ENCODE assay signal across 7 cellular contexts in the genomic region with DNA sequence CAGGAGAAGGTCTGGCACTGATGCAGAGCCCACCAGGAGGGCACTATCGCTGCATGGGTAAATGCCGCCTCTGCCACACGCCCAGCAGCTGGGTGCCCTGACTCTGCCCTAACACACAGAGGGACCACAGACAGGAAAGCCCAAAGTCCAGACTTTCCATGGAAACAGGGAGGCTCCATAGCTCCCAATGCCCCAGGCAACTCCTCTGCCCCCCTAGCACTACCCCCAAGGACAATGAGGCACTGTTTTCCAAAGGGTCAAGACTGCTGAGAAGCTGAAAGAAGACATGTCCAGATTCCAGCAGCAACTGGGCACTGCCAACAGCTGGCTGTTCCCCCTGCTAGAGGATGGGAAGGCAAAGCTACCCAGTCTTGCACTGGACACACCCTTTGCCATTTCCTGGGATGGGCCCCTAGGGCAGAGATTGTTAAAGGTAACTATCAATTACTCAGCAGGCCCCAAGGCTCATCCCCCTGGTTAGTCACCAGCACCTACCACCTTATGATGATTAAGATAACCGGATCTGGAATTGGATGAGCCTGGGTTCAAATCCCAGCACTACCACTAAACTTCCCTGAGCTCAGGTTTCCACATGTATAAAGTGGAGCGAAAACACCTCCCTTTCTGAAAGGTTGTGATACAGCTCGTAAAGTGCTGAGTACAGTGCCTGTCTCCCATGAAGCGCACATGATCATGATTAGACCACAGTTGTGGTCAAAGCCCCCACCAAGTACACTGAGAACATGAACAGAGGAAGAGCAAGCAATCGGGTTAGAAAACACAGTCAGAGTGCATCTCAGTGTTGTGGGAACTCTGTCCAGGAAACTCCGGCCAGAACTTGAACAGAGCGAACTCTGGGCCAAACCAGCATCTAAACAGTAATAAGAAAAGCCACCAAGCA. TPM values are rescaled to one million over a fixed set of nuclear protein-coding genes. Genes with fewer than 3 reads are reported as not detected.
A peak's percentile ranks its signal among the peaks of the same experiment; 100 is the strongest.
DNase-seq lines count a peak whose midpoint lies in the region; ATAC-seq, FAIRE-seq and TF ChIP-seq lines count a peak whose summit lies in the region.
"Had no signal": no experiment of that assay in that cellular context is flagged by ENCODE, and none has a peak within 500 bp of the region (broad histone marks: within the 10 kb centered on the region; RNA-seq: fewer than 3 reads in every experiment).

No MANE protein-coding gene starts in this region.

- peak overlapping the region; percentile 91 for H3K27ac ChIP-seq in naive thymus-derived CD4-positive, alpha-beta T cell (ENCODE audit: low read depth, low read length)

- no peaks in the 10 kb centered on the region for H3K27me3 ChIP-seq in naive thymus-derived CD4-positive, alpha-beta T cell (ENCODE audit: control insufficient read depth in 2 of 2, insufficient read depth in 2 of 2, low read length in 2 of 2)

- H3K27ac Mint-ChIP-seq in naive thymus-derived CD4-positive, alpha-beta T cell, result peak overlapping the region; percentile 71 to 97 (median 91)

- no peaks in the 10 kb centered on the region for H3K9me3 Mint-ChIP-seq in naive thymus-derived CD4-positive, alpha-beta T cell

- H3K4me1 Mint-ChIP-seq in naive thymus-derived CD4-positive, alpha-beta T cell, result peaks cover 46 to 72% (median 63%) of the 10 kb centered on the region in 7 donors

- in situ Hi-C loops in astrocyte of the spinal cord (cut with HindIII; ENCODE audit: low sequenced_read_pairs), result no loop called here

- peaks cover 0 to 10% (median 0%) of the 10 kb centered on the region in 3 experiments for H3K36me3 ChIP-seq in naive thymus-derived CD4-positive, alpha-beta T cell (ENCODE audit: control insufficient read depth in 2 of 3, insufficient read depth in 3 of 3, low read length in 3 of 3)

- CTCF ChIA-PET in naive thymus-derived CD4-positive, alpha-beta T cell (lab: Charles Lee), result interaction anchor here (1.0 to 11.2 kb wide), 5 partner anchors 8 to 33 kb away, joined by 3 to 286 read pairs (median 19); no protein-coding TSS in a partner anchor

- H3K4me3 Mint-ChIP-seq in naive thymus-derived CD4-positive, alpha-beta T cell, result peak overlapping the region; percentile 89 to 100 (median 93)

- TF ChIP-seq POLR2A in H54 (IDR thresholded peaks at IDR 0.05; ENCODE audit: low read depth, low read length), result no peak

- intact Hi-C loops in naive thymus-derived CD4-positive, alpha-beta T cell (cut with micrococcal nuclease), result no loop called here

- FAIRE-seq in H54 (lab: Jason Lieb, UNC), result peak; percentile 64

- no peak for TF ChIP-seq CTCF in astrocyte of the spinal cord (IDR thresholded peaks at IDR 0.05; ENCODE audit: low read depth, low read length)

- DNase-seq in H54 (ENCODE audit: insufficient read length, low spot score) (peak; percentile 66), astrocyte of the spinal cord (ENCODE audit: low read depth, low spot score) (no peak), HuH-7.5 (ENCODE audit: low spot score) (no peak)
- DNase-seq in naive thymus-derived CD4-positive, alpha-beta T cell, result peak in 1 of 9 donors; percentile 21

- peak overlapping the region; percentile 93 for H3K4me3 ChIP-seq in astrocyte of the spinal cord (ENCODE audit: low read depth, low read length)
- peak overlapping the region; percentile 76 for H3K4me3 ChIP-seq in naive thymus-derived CD4-positive, alpha-beta T cell (ENCODE audit: low read length)

- no peaks in the 10 kb centered on the region for H3K27me3 Mint-ChIP-seq in naive thymus-derived CD4-positive, alpha-beta T cell

- ATAC-seq in naive thymus-derived CD4-positive, alpha-beta T cell, result no peak
- ATAC-seq in GM21360 (IDR thresholded peaks at IDR 0.05; ENCODE audit: unreplicated experiment) (no peak), HG02678 (IDR thresholded peaks at IDR 0.05; ENCODE audit: unreplicated experiment) (no peak)

- peaks cover 55 to 69% of the 10 kb centered on the region in 2 donors for H3K4me1 ChIP-seq in naive thymus-derived CD4-positive, alpha-beta T cell (ENCODE audit: control insufficient read depth in 2 of 2, insufficient read depth in 2 of 2, low read length in 2 of 2)

- peaks cover 3 to 39% (median 9%) of the 10 kb centered on the region in 5 donors for H3K36me3 Mint-ChIP-seq in naive thymus-derived CD4-positive, alpha-beta T cell

- POLR2A ChIA-PET in naive thymus-derived CD4-positive, alpha-beta T cell (lab: Charles Lee), result interaction anchor here (1.0 to 9.6 kb wide), 10 partner anchors 11 to 79 kb away, joined by 3 to 235 read pairs (median 10); partner anchors contain the start of genes RNU4-1, RNU4-2 and RPLP0

- no peaks in the 10 kb centered on the region for H3K9me3 ChIP-seq in naive thymus-derived CD4-positive, alpha-beta T cell (ENCODE audit: control insufficient read depth in 2 of 3, low read length in 3 of 3)

RNA-seq across cellular contexts. Expression of gene PXN, which starts 3.3 kb away (rescaled TPM):
- total RNA-seq in naive thymus-derived CD4-positive, alpha-beta T cell, result 100 to 1,000 TPM; 103 to 202 (median 158) TPM
- 100 to 1,000 TPM in 1 of 2 donors, 10 to 100 TPM in 1; 84.3 to 114 TPM for polyA plus RNA-seq in naive thymus-derived CD4-positive, alpha-beta T cell

RNA-seq across cellular contexts. Expression of gene RNU4-2, which starts 29.5 kb away (rescaled TPM):
- total RNA-seq in naive thymus-derived CD4-positive, alpha-beta T cell, result over 10,000 TPM in 2 of 5 experiments, 1,000 to 10,000 TPM in 3; 3,296 to 19,276 (median 7,985) TPM
- polyA plus RNA-seq in naive thymus-derived CD4-positive, alpha-beta T cell, result not detected

RNA-seq across cellular contexts. Expression of gene RNU4-1, which starts 30.8 kb away (rescaled TPM):
- total RNA-seq in naive thymus-derived CD4-positive, alpha-beta T cell, result 1,000 to 10,000 TPM in 3 of 5 experiments, 100 to 1,000 TPM in 2; 319 to 3,107 (median 1,510) TPM
- polyA plus RNA-seq in naive thymus-derived CD4-positive, alpha-beta T cell, result not detected
- polyA plus RNA-seq: neural cell had no signal

RNA-seq across cellular contexts. Expression of gene SIRT4, which starts 39.9 kb away (rescaled TPM):
- 1 to 10 TPM; 1.6 to 6.0 (median 4.0) TPM for total RNA-seq in naive thymus-derived CD4-positive, alpha-beta T cell
- 1 to 10 TPM; 3.1 TPM for polyA plus RNA-seq in naive thymus-derived CD4-positive, alpha-beta T cell
